ENCODE assay signal across 19 cellular contexts in the genomic region with DNA sequence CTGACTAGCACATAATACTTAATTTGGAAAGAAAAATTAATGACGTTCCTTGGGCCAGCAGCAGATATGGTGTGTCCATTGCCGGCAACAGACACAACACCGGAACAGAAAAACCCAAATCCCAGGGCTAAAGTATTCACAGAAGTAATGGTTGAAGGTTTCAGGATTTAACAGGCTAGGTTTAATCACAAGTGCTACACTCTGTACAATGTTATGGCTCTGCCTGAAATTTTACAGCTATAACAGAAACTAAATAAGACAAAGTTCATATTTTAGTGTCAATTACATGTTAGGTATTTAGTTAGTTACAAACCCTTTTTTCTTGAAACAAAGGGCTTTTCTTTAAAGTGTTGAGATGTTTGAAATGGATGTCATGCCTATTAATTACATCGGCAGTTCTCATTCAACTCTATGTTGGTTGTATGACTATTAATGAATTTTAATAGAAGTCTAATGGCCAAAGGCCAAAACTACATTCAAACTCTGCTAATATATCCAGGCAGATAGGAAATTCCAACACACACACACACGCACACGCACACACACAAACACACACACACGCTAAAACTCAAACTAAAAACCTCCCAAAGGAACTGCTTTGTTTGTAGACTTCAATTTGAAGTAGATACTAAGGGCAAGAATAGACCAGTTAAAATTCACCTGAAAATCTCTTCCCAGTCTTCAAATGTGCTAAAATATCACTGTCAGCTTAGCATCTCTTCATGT. TPM values are rescaled to one million over a fixed set of nuclear protein-coding genes. Genes with fewer than 3 reads are reported as not detected.
DNase-seq lines count a peak whose midpoint lies in the region; ATAC-seq, FAIRE-seq and TF ChIP-seq lines count a peak whose summit lies in the region.
"Had no signal": no experiment of that assay in that cellular context is flagged by ENCODE, and none has a peak within 500 bp of the region (broad histone marks: within the 10 kb centered on the region; RNA-seq: fewer than 3 reads in every experiment).

No MANE protein-coding gene starts in this region.

- H3K36me3 ChIP-seq in DOHH2 (ENCODE audit: control insufficient read depth, low read length) (peaks cover 44% of the 10 kb centered on the region), astrocyte (ENCODE audit: insufficient read depth, low read length) (peaks cover 14% of the 10 kb centered on the region), mucosa of descending colon (ENCODE audit: low read depth) (no peaks in the 10 kb centered on the region)

- H3K27me3 Mint-ChIP-seq in astrocyte (ENCODE audit: low read depth, unreplicated experiment) = no peaks in the 10 kb centered on the region
- H3K27me3 Mint-ChIP-seq: B cell; CD4-positive, alpha-beta T cell had no signal

- H3K9me2 ChIP-seq in DOHH2 (replicated peaks; ENCODE audit: control insufficient read depth, low read length) = no peaks in the 10 kb centered on the region

- H3K4me1 ChIP-seq in DOHH2 (ENCODE audit: control insufficient read depth, low read length) (peaks cover 57% of the 10 kb centered on the region), astrocyte (ENCODE audit: insufficient read depth, low read length) (peaks cover 15% of the 10 kb centered on the region), mucosa of descending colon (ENCODE audit: low read depth) (peaks cover 5% of the 10 kb centered on the region)

- TF ChIP-seq CTCF in DOHH2 (IDR thresholded peaks at IDR 0.05; ENCODE audit: low read depth, low read length, poor library complexity, severe bottlenecking) = no peak
- TF ChIP-seq CTCF in astrocyte (IDR thresholded peaks at IDR 0.05; ENCODE audit: insufficient read depth, low read depth, low read length) = no peak
- TF ChIP-seq CTCF in mucosa of descending colon (IDR thresholded peaks at IDR 0.05) = no peak

- DNase-seq in astrocyte (ENCODE audit: low read depth) = no peak
- DNase-seq in dermis microvascular lymphatic vessel endothelial cell (ENCODE audit: low read depth in 2 of 2) = peak; percentile 29 to 44
- DNase-seq in mucosa of descending colon = peak in 1 of 3 donors; percentile 20
- no peak for DNase-seq in AG08396 (ENCODE audit: low spot score)
- DNase-seq in activated gamma-delta T cell treated with Interleukin-2 at 50 U/mL for 16 hours = no peak
- DNase-seq: ACHN; C1 segment of cervical spinal cord; Calu3; CD4-positive, alpha-beta T cell; DMS153; DMS79 treated with DMSO at 0.1 percent for 48 hours; GDM1; H7; IMR-90 had no signal

- H3K4me2 ChIP-seq in DOHH2 (ENCODE audit: low read length) (peak overlapping the region; percentile 38), astrocyte (ENCODE audit: low read length) (no peak overlapping the region)
- H3K4me2 ChIP-seq: GM23338 had no signal

- H3K4me1 Mint-ChIP-seq in astrocyte (ENCODE audit: low read depth, unreplicated experiment) = peaks cover 10% of the 10 kb centered on the region
- H3K4me1 Mint-ChIP-seq: GM23338 had no signal

- H3K27ac Mint-ChIP-seq in astrocyte (ENCODE audit: unreplicated experiment) = no peak overlapping the region
- H3K27ac Mint-ChIP-seq: B cell, GM23338 had no signal

- H2AFZ ChIP-seq in astrocyte (ENCODE audit: low read depth, low read length) = no peak overlapping the region
- H2AFZ ChIP-seq: GM23338 had no signal

- peaks cover 31% of the 10 kb centered on the region for H3F3A ChIP-seq in DOHH2 (ENCODE audit: control insufficient read depth, insufficient read depth)

- H3K9me3 Mint-ChIP-seq in astrocyte (ENCODE audit: unreplicated experiment) = peaks cover 2% of the 10 kb centered on the region
- H3K9me3 Mint-ChIP-seq: CD4-positive, alpha-beta T cell; GM23338 had no signal

- intact Hi-C loops in mucosa of descending colon (cut with DNase I, micrococcal nuclease) = no loop called here

- peak overlapping the region; percentile 23 for H3K4me3 Mint-ChIP-seq in astrocyte (ENCODE audit: unreplicated experiment)
- H3K4me3 Mint-ChIP-seq: B cell; CD4-positive, alpha-beta T cell; GM23338 had no signal

- H3K79me2 ChIP-seq in DOHH2 (ENCODE audit: control insufficient read depth, low read length) (no peaks in the 10 kb centered on the region), astrocyte (ENCODE audit: insufficient read depth, low read length) (no peaks in the 10 kb centered on the region)

- no peaks in the 10 kb centered on the region for H4K20me1 ChIP-seq in DOHH2 (ENCODE audit: control insufficient read depth, insufficient read depth, low read depth, low read length)
- H4K20me1 ChIP-seq in astrocyte (ENCODE audit: insufficient read depth, low read length) = peaks cover 4% of the 10 kb centered on the region

- H3K27ac ChIP-seq in DOHH2 (ENCODE audit: low read depth, low read length) = no peak overlapping the region
- no peak overlapping the region for H3K27ac ChIP-seq in astrocyte (ENCODE audit: low read depth, low read length)

- peak; percentile 26 for FAIRE-seq in astrocyte (lab: Jason Lieb, UNC)

- H3K4me3 ChIP-seq in DOHH2 (ENCODE audit: low read length) (no peak overlapping the region), astrocyte (ENCODE audit: insufficient read depth, low read depth, low read length) (no peak overlapping the region), mucosa of descending colon (no peak overlapping the region)
- H3K4me3 ChIP-seq: GM23338 had no signal

- ATAC-seq in mucosa of descending colon (peak; percentile 72), GM18498 (IDR thresholded peaks at IDR 0.05; ENCODE audit: unreplicated experiment) (no peak), GM19467 (IDR thresholded peaks at IDR 0.05; ENCODE audit: unreplicated experiment) (no peak)
- ATAC-seq: GM23338 had no signal

- peaks cover 15% of the 10 kb centered on the region for H3K36me3 Mint-ChIP-seq in astrocyte (ENCODE audit: low read depth, unreplicated experiment)

- no peak overlapping the region for H3K9ac ChIP-seq in astrocyte (ENCODE audit: low read length)

- H3K27me3 ChIP-seq in DOHH2 (ENCODE audit: control insufficient read depth, low read length) (no peaks in the 10 kb centered on the region), astrocyte (ENCODE audit: insufficient read depth, low read length) (no peaks in the 10 kb centered on the region)

- no peaks in the 10 kb centered on the region for H3K9me3 ChIP-seq in DOHH2 (ENCODE audit: control insufficient read depth, insufficient read depth, low read length)
- H3K9me3 ChIP-seq in astrocyte (ENCODE audit: insufficient read depth, low read depth, low read length) = no peaks in the 10 kb centered on the region
- H3K9me3 ChIP-seq in mucosa of descending colon = no peaks in the 10 kb centered on the region

RNA-seq across cellular contexts. Expression of a gene that starts 27.8 kb away (rescaled TPM):
- 94.6 and 104 TPM in 2 replicates for total RNA-seq in astrocyte
- total RNA-seq in dermis microvascular lymphatic vessel endothelial cell = 110 and 117 TPM in 2 replicates
- total RNA-seq in mucosa of descending colon = 10 to 100 TPM; 61.2 to 82.4 (median 78.9) TPM

Comparison
In these comparisons a context has a peak if more than half of its experiments do, and no peak if none do; other contexts are left out.
1. DNase-seq: peak in dermis microvascular lymphatic vessel endothelial cell (2 of 2); none in astrocyte (single experiment), AG08396 (single experiment) and activated gamma-delta T cell treated with Interleukin-2 at 50 U/mL for 16 hours (single experiment).